In genomic region chr17:29179232-29180036, GRCh38 we compare ENCODE assay signal across 1 cellular context.
TF ChIP-seq lines count a peak whose summit lies in the region.

No MANE protein-coding gene starts in this region.

TF ChIP-seq in HepG2, 621 proteins besides CTCF, POLR2A, EP300 and RAD21 (continued from another document and continues in another):
- no peak for TF ChIP-seq ZMAT5 (CRISPR knock-in tag; IDR thresholded peaks at IDR 0.05; ENCODE audit: borderline replicate concordance, low read depth)
- TF ChIP-seq, protein P1, sequence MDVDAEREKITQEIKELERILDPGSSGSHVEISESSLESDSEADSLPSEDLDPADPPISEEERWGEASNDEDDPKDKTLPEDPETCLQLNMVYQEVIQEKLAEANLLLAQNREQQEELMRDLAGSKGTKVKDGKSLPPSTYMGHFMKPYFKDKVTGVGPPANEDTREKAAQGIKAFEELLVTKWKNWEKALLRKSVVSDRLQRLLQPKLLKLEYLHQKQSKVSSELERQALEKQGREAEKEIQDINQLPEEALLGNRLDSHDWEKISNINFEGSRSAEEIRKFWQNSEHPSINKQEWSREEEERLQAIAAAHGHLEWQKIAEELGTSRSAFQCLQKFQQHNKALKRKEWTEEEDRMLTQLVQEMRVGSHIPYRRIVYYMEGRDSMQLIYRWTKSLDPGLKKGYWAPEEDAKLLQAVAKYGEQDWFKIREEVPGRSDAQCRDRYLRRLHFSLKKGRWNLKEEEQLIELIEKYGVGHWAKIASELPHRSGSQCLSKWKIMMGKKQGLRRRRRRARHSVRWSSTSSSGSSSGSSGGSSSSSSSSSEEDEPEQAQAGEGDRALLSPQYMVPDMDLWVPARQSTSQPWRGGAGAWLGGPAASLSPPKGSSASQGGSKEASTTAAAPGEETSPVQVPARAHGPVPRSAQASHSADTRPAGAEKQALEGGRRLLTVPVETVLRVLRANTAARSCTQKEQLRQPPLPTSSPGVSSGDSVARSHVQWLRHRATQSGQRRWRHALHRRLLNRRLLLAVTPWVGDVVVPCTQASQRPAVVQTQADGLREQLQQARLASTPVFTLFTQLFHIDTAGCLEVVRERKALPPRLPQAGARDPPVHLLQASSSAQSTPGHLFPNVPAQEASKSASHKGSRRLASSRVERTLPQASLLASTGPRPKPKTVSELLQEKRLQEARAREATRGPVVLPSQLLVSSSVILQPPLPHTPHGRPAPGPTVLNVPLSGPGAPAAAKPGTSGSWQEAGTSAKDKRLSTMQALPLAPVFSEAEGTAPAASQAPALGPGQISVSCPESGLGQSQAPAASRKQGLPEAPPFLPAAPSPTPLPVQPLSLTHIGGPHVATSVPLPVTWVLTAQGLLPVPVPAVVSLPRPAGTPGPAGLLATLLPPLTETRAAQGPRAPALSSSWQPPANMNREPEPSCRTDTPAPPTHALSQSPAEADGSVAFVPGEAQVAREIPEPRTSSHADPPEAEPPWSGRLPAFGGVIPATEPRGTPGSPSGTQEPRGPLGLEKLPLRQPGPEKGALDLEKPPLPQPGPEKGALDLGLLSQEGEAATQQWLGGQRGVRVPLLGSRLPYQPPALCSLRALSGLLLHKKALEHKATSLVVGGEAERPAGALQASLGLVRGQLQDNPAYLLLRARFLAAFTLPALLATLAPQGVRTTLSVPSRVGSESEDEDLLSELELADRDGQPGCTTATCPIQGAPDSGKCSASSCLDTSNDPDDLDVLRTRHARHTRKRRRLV (CRISPR knock-in tag; IDR thresholded peaks at IDR 0.05): 0 out of 2 replicates have a peak, but pooled peaks have one; percentile 49
- no peak for TF ChIP-seq ZFP36L2 (CRISPR knock-in tag; IDR thresholded peaks at IDR 0.05)
- no peak for TF ChIP-seq AHDC1 (CRISPR knock-in tag; IDR thresholded peaks at IDR 0.05; ENCODE audit: borderline replicate concordance)
- TF ChIP-seq ZSCAN20 (CRISPR knock-in tag; IDR thresholded peaks at IDR 0.05; ENCODE audit: borderline replicate concordance): no peak
- no peak for TF ChIP-seq ZNF646 (CRISPR knock-in tag; IDR thresholded peaks at IDR 0.05)
- TF ChIP-seq NR2F6 (IDR thresholded peaks at IDR 0.05): peak; percentile 66; the same call in 1 of the 2 replicates
- peak; percentile 57 for TF ChIP-seq NR2F6 (CRISPR knock-in tag; IDR thresholded peaks at IDR 0.05)
- no peak for TF ChIP-seq MBD4 (IDR thresholded peaks at IDR 0.05; ENCODE audit: borderline replicate concordance, low read length)
- TF ChIP-seq SRSF9 (IDR thresholded peaks at IDR 0.05; ENCODE audit: borderline replicate concordance, insufficient read depth, low read depth, low read length, poor library complexity, severe bottlenecking): no peak
- TF ChIP-seq ZNF337 (CRISPR knock-in tag; IDR thresholded peaks at IDR 0.05; ENCODE audit: borderline replicate concordance, low read depth): peak; percentile 9; the same call in 1 of the 2 replicates
- no peak for TF ChIP-seq ZNF768 (CRISPR knock-in tag; IDR thresholded peaks at IDR 0.05)
- no peak for TF ChIP-seq ISX (CRISPR knock-in tag; conservative IDR thresholded peaks at IDR 0.05)
- TF ChIP-seq ZSCAN9 (CRISPR knock-in tag; IDR thresholded peaks at IDR 0.05; ENCODE audit: borderline replicate concordance): peak; percentile 62; the same call in 1 of the 2 replicates
- TF ChIP-seq ZNF33B (CRISPR knock-in tag; IDR thresholded peaks at IDR 0.05): no peak
- TF ChIP-seq HNF4G (IDR thresholded peaks at IDR 0.05; ENCODE audit: borderline replicate concordance, low read depth, low read length): no peak; the same call in 1 of the 2 replicates
- TF ChIP-seq HNF4G (CRISPR knock-in tag; IDR thresholded peaks at IDR 0.05; ENCODE audit: borderline replicate concordance, low read depth): peak; percentile 26; the same call in 1 of the 2 replicates
- TF ChIP-seq, protein P2, sequence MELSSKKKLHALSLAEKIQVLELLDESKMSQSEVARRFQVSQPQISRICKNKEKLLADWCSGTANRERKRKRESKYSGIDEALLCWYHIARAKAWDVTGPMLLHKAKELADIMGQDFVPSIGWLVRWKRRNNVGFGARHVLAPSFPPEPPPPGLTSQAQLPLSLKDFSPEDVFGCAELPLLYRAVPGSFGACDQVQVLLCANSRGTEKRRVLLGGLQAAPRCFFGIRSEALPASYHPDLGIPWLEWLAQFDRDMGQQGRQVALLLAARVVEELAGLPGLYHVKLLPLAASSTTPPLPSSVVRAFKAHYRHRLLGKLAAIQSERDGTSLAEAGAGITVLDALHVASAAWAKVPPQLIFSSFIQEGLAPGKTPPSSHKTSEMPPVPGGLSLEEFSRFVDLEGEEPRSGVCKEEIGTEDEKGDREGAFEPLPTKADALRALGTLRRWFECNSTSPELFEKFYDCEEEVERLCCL (CRISPR knock-in tag; IDR thresholded peaks at IDR 0.05; ENCODE audit: borderline replicate concordance): 0 out of 2 replicates have a peak, but pooled peaks have one; percentile 13
- peak; percentile 43; the same call in 1 of the 2 replicates for TF ChIP-seq MEF2D (CRISPR knock-in tag; IDR thresholded peaks at IDR 0.05)
- TF ChIP-seq DR1 (CRISPR knock-in tag; IDR thresholded peaks at IDR 0.05): peak; percentile 39; the same call in 1 of the 2 replicates
- TF ChIP-seq GLI4 (CRISPR knock-in tag; IDR thresholded peaks at IDR 0.05; ENCODE audit: borderline replicate concordance): no peak; the same call in 1 of the 2 replicates
- TF ChIP-seq PAWR (CRISPR knock-in tag; IDR thresholded peaks at IDR 0.05; ENCODE audit: borderline replicate concordance): no peak
- TF ChIP-seq ZFP36 (IDR thresholded peaks at IDR 0.05; ENCODE audit: borderline replicate concordance, low read depth, low read length, partially characterized antibody): no peak
- TF ChIP-seq MAFK (conservative IDR thresholded peaks at IDR 0.05 in 1 of 2, IDR thresholded peaks at IDR 0.05 in 1 of 2; ENCODE audit: low read length in 2 of 2): no peak
- no peak for TF ChIP-seq ZC3H13 (CRISPR knock-in tag; IDR thresholded peaks at IDR 0.05)
- TF ChIP-seq GABPA (IDR thresholded peaks at IDR 0.05; ENCODE audit: low read depth, low read length): no peak
- no peak for TF ChIP-seq GABPA (CRISPR knock-in tag; IDR thresholded peaks at IDR 0.05; ENCODE audit: low read depth)
- no peak for TF ChIP-seq ZSCAN22 (CRISPR knock-in tag; IDR thresholded peaks at IDR 0.05)
- TF ChIP-seq, protein P3, sequence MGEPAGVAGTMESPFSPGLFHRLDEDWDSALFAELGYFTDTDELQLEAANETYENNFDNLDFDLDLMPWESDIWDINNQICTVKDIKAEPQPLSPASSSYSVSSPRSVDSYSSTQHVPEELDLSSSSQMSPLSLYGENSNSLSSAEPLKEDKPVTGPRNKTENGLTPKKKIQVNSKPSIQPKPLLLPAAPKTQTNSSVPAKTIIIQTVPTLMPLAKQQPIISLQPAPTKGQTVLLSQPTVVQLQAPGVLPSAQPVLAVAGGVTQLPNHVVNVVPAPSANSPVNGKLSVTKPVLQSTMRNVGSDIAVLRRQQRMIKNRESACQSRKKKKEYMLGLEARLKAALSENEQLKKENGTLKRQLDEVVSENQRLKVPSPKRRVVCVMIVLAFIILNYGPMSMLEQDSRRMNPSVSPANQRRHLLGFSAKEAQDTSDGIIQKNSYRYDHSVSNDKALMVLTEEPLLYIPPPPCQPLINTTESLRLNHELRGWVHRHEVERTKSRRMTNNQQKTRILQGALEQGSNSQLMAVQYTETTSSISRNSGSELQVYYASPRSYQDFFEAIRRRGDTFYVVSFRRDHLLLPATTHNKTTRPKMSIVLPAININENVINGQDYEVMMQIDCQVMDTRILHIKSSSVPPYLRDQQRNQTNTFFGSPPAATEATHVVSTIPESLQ (CRISPR knock-in tag; conservative IDR thresholded peaks at IDR 0.05): no peak
- TF ChIP-seq PAF1 (CRISPR knock-in tag; IDR thresholded peaks at IDR 0.05): no peak
- no peak for TF ChIP-seq KMT2A (CRISPR knock-in tag; IDR thresholded peaks at IDR 0.05)
- TF ChIP-seq AHR (CRISPR knock-in tag; IDR thresholded peaks at IDR 0.05): peak; percentile 74; the same call in 1 of the 2 replicates
- 0 out of 2 replicates have a peak, but pooled peaks have one; percentile 41 for TF ChIP-seq ZFP1 (CRISPR knock-in tag; IDR thresholded peaks at IDR 0.05)
- TF ChIP-seq ARNTL (CRISPR knock-in tag; IDR thresholded peaks at IDR 0.05): peak; percentile 69; the same call in 1 of the 2 replicates
- TF ChIP-seq FOXA1 (IDR thresholded peaks at IDR 0.05): no peak
- 0 out of 2 replicates have a peak, but pooled peaks have one; percentile 31 for TF ChIP-seq FOXA1 (CRISPR knock-in tag; IDR thresholded peaks at IDR 0.05)
- no peak for TF ChIP-seq MLX (CRISPR knock-in tag; IDR thresholded peaks at IDR 0.05)
- no peak for TF ChIP-seq ZNF24 (IDR thresholded peaks at IDR 0.05)
- no peak for TF ChIP-seq CHD2 (IDR thresholded peaks at IDR 0.05; ENCODE audit: low read depth, low read length)
